ENCODE assay signal across 24 cellular contexts in genomic region chr12:9040484-9041186, GRCh38. TPM values are rescaled to one million over a fixed set of nuclear protein-coding genes. Genes with fewer than 3 reads are reported as not detected.
DNase-seq lines count a peak whose midpoint lies in the region; ATAC-seq, FAIRE-seq and TF ChIP-seq lines count a peak whose summit lies in the region.
"Had no signal": no experiment of that assay in that cellular context is flagged by ENCODE, and none has a peak within 500 bp of the region (broad histone marks: within the 10 kb centered on the region; RNA-seq: fewer than 3 reads in every experiment).

No MANE protein-coding gene starts in this region.

- no peak overlapping the region for H3K27ac ChIP-seq in naive thymus-derived CD4-positive, alpha-beta T cell (ENCODE audit: low read depth, low read length)
- H3K27ac ChIP-seq: 22Rv1, BLaER1 had no signal

- DNase-seq in activated CD4-positive, CD25-positive, alpha-beta regulatory T cell treated with anti-CD3 and anti-CD28 coated beads, Interleukin-2, amount 50 U/mL, for 72 hours = no peak
- DNase-seq in activated naive CD4-positive, alpha-beta T cell treated with Interleukin-2 at 50 U/mL for 16 hours = no peak
- DNase-seq in T-helper 17 cell (no peak), GM12892 (ENCODE audit: insufficient read length) (no peak), SIG-M5 treated with dmso at 0.1 percent for 504 hours (lab: John Stamatoyannopoulos, UW; ENCODE audit: unreplicated experiment) (no peak)
- DNase-seq in naive thymus-derived CD4-positive, alpha-beta T cell = peak in 1 of 9 donors; percentile 29
- DNase-seq: ACHN, DMS53, GDM1, Karpas-422, MV-4-11, NCI-H1694 treated with DMSO at 0.1 percent for 48 hours, NCI-H2081 treated with DMSO at 0.1 percent for 48 hours, NCI-H2171 treated with DMSO at 0.1 percent for 48 hours, NCI-H524 treated with DMSO at 0.1 percent for 48 hours, OCI-M1 had no signal

- H3K9me3 ChIP-seq in T-helper 17 cell (ENCODE audit: control insufficient read depth, low read length, poor library complexity, severe bottlenecking) = no peaks in the 10 kb centered on the region
- H3K9me3 ChIP-seq in naive thymus-derived CD4-positive, alpha-beta T cell (ENCODE audit: control insufficient read depth in 2 of 3, low read length in 3 of 3) = no peaks in the 10 kb centered on the region

- peak; percentile 21 to 41 for ATAC-seq in activated CD4-positive, CD25-positive, alpha-beta regulatory T cell treated with anti-CD3 and anti-CD28 coated beads, Interleukin-2, amount 50 U/mL, for 24 hours
- peak; percentile 75 for ATAC-seq in T-helper 17 cell
- ATAC-seq in naive thymus-derived CD4-positive, alpha-beta T cell = no peak

- POLR2A ChIA-PET in naive thymus-derived CD4-positive, alpha-beta T cell (lab: Charles Lee) = interaction anchor here (0.7 to 2.5 kb wide), 2 partner anchors 76 to 90 kb away, joined by 3 to 22 read pairs; partner anchors contain the start of gene M6PR

- peaks cover 33 to 40% of the 10 kb centered on the region in 2 donors for H3K4me1 ChIP-seq in naive thymus-derived CD4-positive, alpha-beta T cell (ENCODE audit: control insufficient read depth in 2 of 2, insufficient read depth in 2 of 2, low read length in 2 of 2)
- H3K4me1 ChIP-seq: BLaER1 had no signal

- FAIRE-seq in GM12892 (lab: Jason Lieb, UNC) = no peak
- FAIRE-seq: D721Med, H1, RCC 7860 had no signal

- H3K36me3 ChIP-seq in naive thymus-derived CD4-positive, alpha-beta T cell (ENCODE audit: control insufficient read depth in 2 of 3, insufficient read depth in 3 of 3, low read length in 3 of 3) = no peaks in the 10 kb centered on the region
- H3K36me3 ChIP-seq: BLaER1 had no signal

- intact Hi-C loops in naive thymus-derived CD4-positive, alpha-beta T cell (cut with micrococcal nuclease) = no loop called here

- no peak for TF ChIP-seq POLR2A in GM12892 (IDR thresholded peaks at IDR 0.05; ENCODE audit: low read depth, low read length)

- peak overlapping the region; percentile 4 for H3K4me3 Mint-ChIP-seq in activated naive CD4-positive, alpha-beta T cell treated with anti-CD3 and anti-CD28 coated beads, Interleukin-2, amount 50 U/mL, for 24 hours
- peak overlapping the region; percentile 36 for H3K4me3 Mint-ChIP-seq in T-helper 17 cell
- peak overlapping the region in 2 of 10 donors; percentile 20 to 29 for H3K4me3 Mint-ChIP-seq in naive thymus-derived CD4-positive, alpha-beta T cell

- H3K27me3 ChIP-seq in naive thymus-derived CD4-positive, alpha-beta T cell (ENCODE audit: control insufficient read depth in 2 of 2, insufficient read depth in 2 of 2, low read length in 2 of 2) = no peaks in the 10 kb centered on the region
- H3K27me3 ChIP-seq: BLaER1 had no signal

- H3K27me3 Mint-ChIP-seq in activated naive CD4-positive, alpha-beta T cell treated with anti-CD3 and anti-CD28 coated beads, Interleukin-2, amount 50 U/mL, for 24 hours = no peaks in the 10 kb centered on the region
- H3K27me3 Mint-ChIP-seq in T-helper 17 cell = no peaks in the 10 kb centered on the region
- H3K27me3 Mint-ChIP-seq in naive thymus-derived CD4-positive, alpha-beta T cell = peaks cover 0 to 19% (median 0%) of the 10 kb centered on the region in 5 donors

- peak overlapping the region; percentile 80 for H3K27ac Mint-ChIP-seq in activated naive CD4-positive, alpha-beta T cell treated with anti-CD3 and anti-CD28 coated beads, Interleukin-2, amount 50 U/mL, for 24 hours
- peak overlapping the region; percentile 94 for H3K27ac Mint-ChIP-seq in T-helper 17 cell
- H3K27ac Mint-ChIP-seq in naive thymus-derived CD4-positive, alpha-beta T cell = peak overlapping the region in 7 of 9 donors; percentile 43 to 84 (median 78)

- peaks cover 2% of the 10 kb centered on the region for H3K36me3 Mint-ChIP-seq in activated naive CD4-positive, alpha-beta T cell treated with anti-CD3 and anti-CD28 coated beads, Interleukin-2, amount 50 U/mL, for 24 hours
- H3K36me3 Mint-ChIP-seq in T-helper 17 cell (ENCODE audit: low read depth) = peaks cover 5% of the 10 kb centered on the region
- H3K36me3 Mint-ChIP-seq in naive thymus-derived CD4-positive, alpha-beta T cell = peaks cover 0 to 11% (median 4%) of the 10 kb centered on the region in 5 donors

- CTCF ChIA-PET in naive thymus-derived CD4-positive, alpha-beta T cell (lab: Charles Lee) = interaction anchor here (1.7 to 4.3 kb wide), 2 partner anchors 80 to 90 kb away, joined by 4 to 68 read pairs; partner anchors contain the start of gene M6PR

- H3K4me1 Mint-ChIP-seq in activated naive CD4-positive, alpha-beta T cell treated with anti-CD3 and anti-CD28 coated beads, Interleukin-2, amount 50 U/mL, for 24 hours = peaks cover 52% of the 10 kb centered on the region
- peaks cover 44% of the 10 kb centered on the region for H3K4me1 Mint-ChIP-seq in T-helper 17 cell
- H3K4me1 Mint-ChIP-seq in naive thymus-derived CD4-positive, alpha-beta T cell = peaks cover 16 to 64% (median 43%) of the 10 kb centered on the region in 7 donors

- H3K9me3 Mint-ChIP-seq in activated naive CD4-positive, alpha-beta T cell treated with anti-CD3 and anti-CD28 coated beads, Interleukin-2, amount 50 U/mL, for 24 hours = no peaks in the 10 kb centered on the region
- H3K9me3 Mint-ChIP-seq in naive thymus-derived CD4-positive, alpha-beta T cell = peaks cover 0 to 5% (median 0%) of the 10 kb centered on the region in 11 donors

- no peak overlapping the region for H3K4me3 ChIP-seq in naive thymus-derived CD4-positive, alpha-beta T cell (ENCODE audit: low read length)
- H3K4me3 ChIP-seq: BLaER1 had no signal

RNA-seq across cellular contexts. Expression of gene KLRG1, which starts 51.3 kb away (rescaled TPM):
- 10 to 100 TPM in 1 of 2 donors, 1 to 10 TPM in 1; 9.9 to 22.2 TPM for total RNA-seq in T-helper 17 cell
- 10 to 100 TPM in 3 of 5 experiments, 1 to 10 TPM in 2; 2.8 to 43.8 (median 26.9) TPM for total RNA-seq in naive thymus-derived CD4-positive, alpha-beta T cell
- 10 to 100 TPM; 11.7 to 18.0 TPM for polyA plus RNA-seq in naive thymus-derived CD4-positive, alpha-beta T cell
- 2.1 TPM for polyA plus RNA-seq in GM12892 (2012; ENCODE audit: missing spikeins)
- total RNA-seq: M059J had no signal
